ENCODE assay signal across 13 cellular contexts in the genomic region with DNA sequence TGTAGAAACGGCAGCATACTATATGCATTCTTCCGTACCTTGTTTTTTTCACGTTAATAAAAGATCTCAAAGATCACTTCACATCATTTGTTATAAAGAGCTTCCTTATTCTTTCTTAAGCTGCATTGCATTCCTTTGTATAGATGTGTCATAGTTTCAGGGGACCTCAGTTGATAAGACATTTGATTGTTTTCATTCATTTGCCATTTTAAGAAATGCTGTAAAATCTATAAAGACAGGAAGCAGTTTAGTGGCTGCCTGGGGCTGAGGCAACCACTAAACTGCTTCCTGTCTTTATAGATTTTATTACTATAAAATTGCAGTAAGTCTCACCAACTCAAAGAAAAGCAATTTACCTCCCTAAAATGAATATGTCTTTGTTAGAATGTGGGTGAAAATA. TPM values are rescaled to one million over a fixed set of nuclear protein-coding genes. Genes with fewer than 3 reads are reported as not detected.
DNase-seq lines count a peak whose midpoint lies in the region; ATAC-seq and TF ChIP-seq lines count a peak whose summit lies in the region.
"Had no signal": no experiment of that assay in that cellular context is flagged by ENCODE, and none has a peak within 500 bp of the region (broad histone marks: within the 10 kb centered on the region; RNA-seq: fewer than 3 reads in every experiment).

No MANE protein-coding gene starts in this region.

- H3K4me3 ChIP-seq in BE2C (ENCODE audit: low read depth, low read length) = no peak overlapping the region
- H3K4me3 ChIP-seq: BLaER1, spleen, vagina had no signal

- H3K27ac Mint-ChIP-seq in activated CD4-positive, alpha-beta memory T cell treated with anti-CD3 and anti-CD28 coated beads for 36 hours = peak overlapping the region; percentile 34

- H3K27me3 Mint-ChIP-seq in activated CD4-positive, alpha-beta memory T cell treated with anti-CD3 and anti-CD28 coated beads for 36 hours = no peaks in the 10 kb centered on the region

- intact Hi-C loops in activated CD4-positive, alpha-beta memory T cell treated with anti-CD3 and anti-CD28 coated beads for 36 hours (cut with micrococcal nuclease) = loop anchor here (5.0 kb wide), 2 partner anchors 38 to 78 kb away; no protein-coding TSS in a partner anchor
- intact Hi-C loops in left ventricle myocardium superior (cut with micrococcal nuclease) = no loop called here

- DNase-seq in COLO829 (ENCODE audit: low spot score) (peak; percentile 79), iris pigment epithelial cell (ENCODE audit: low read depth) (peak; percentile 16), mucosa of gallbladder (ENCODE audit: low spot score) (no peak), BE2C (no peak), ecto neural progenitor cell (ENCODE audit: low spot score) (no peak), left ventricle myocardium superior (no peak)
- no peak for DNase-seq in activated CD4-positive, alpha-beta memory T cell treated with anti-CD3 and anti-CD28 coated beads for 36 hours
- DNase-seq: NCI-H2081, spleen, T-helper 9 cell had no signal

- H3K36me3 Mint-ChIP-seq in activated CD4-positive, alpha-beta memory T cell treated with anti-CD3 and anti-CD28 coated beads for 36 hours = peaks cover 20% of the 10 kb centered on the region

- peak overlapping the region; percentile 53 for H3K27ac ChIP-seq in KOPT-K1 (ENCODE audit: low read depth, low read length, poor library complexity, severe bottlenecking)
- H3K27ac ChIP-seq: BLaER1, spleen, vagina had no signal

- H3K4me1 Mint-ChIP-seq in activated CD4-positive, alpha-beta memory T cell treated with anti-CD3 and anti-CD28 coated beads for 36 hours (ENCODE audit: low read depth) = peaks cover 56% of the 10 kb centered on the region

- CTCF ChIA-PET in activated CD4-positive, alpha-beta memory T cell treated with anti-CD3 and anti-CD28 coated beads for 36 hours (lab: Charles Lee) = no interaction called here

- H3K9me3 Mint-ChIP-seq in activated CD4-positive, alpha-beta memory T cell treated with anti-CD3 and anti-CD28 coated beads for 36 hours = no peaks in the 10 kb centered on the region

- H3K4me3 Mint-ChIP-seq in activated CD4-positive, alpha-beta memory T cell treated with anti-CD3 and anti-CD28 coated beads for 36 hours = no peak overlapping the region

- H3K36me3 ChIP-seq in KOPT-K1 (ENCODE audit: insufficient read depth, low read length) = peaks cover 61% of the 10 kb centered on the region
- no peaks in the 10 kb centered on the region; the same call in none of the 2 replicates for H3K36me3 ChIP-seq in BE2C
- H3K36me3 ChIP-seq: vagina had no signal

- H3K9me3 ChIP-seq in KOPT-K1 (ENCODE audit: insufficient read depth, low read length, poor library complexity, severe bottlenecking) (no peaks in the 10 kb centered on the region), BE2C (no peaks in the 10 kb centered on the region)
- H3K9me3 ChIP-seq: BLaER1, spleen, vagina had no signal

- H3K27me3 ChIP-seq in BE2C = no peaks in the 10 kb centered on the region
- H3K27me3 ChIP-seq: BLaER1, spleen, vagina had no signal

- POLR2A ChIA-PET in activated CD4-positive, alpha-beta memory T cell treated with anti-CD3 and anti-CD28 coated beads for 36 hours (lab: Charles Lee) = no interaction called here

- no peak for ATAC-seq in left ventricle myocardium superior

- TF ChIP-seq CTCF in BE2C (IDR thresholded peaks at IDR 0.05; ENCODE audit: low read depth, low read length) = no peak

- no peaks in the 10 kb centered on the region for H3K4me1 ChIP-seq in BE2C
- H3K4me1 ChIP-seq: vagina had no signal

RNA-seq across cellular contexts. Expression of gene ZDHHC20, which starts 59.4 kb away (rescaled TPM):
- total RNA-seq in activated CD4-positive, alpha-beta memory T cell treated with anti-CD3 and anti-CD28 coated beads for 36 hours = 10 to 100 TPM; 53.5 to 60.6 TPM
- total RNA-seq in mucosa of gallbladder (76.2 TPM), left ventricle myocardium superior (16.2 TPM)
- 5.9 TPM for polyA plus RNA-seq in BE2C (2012; ENCODE audit: insufficient read depth, insufficient read length, low read depth)

Comparison
In these comparisons a context has a peak if more than half of its experiments do, and no peak if none do; other contexts are left out.
1. DNase-seq: peak in COLO829 (single experiment) and iris pigment epithelial cell (single experiment); none in activated CD4-positive, alpha-beta memory T cell treated with anti-CD3 and anti-CD28 coated beads for 36 hours (single experiment), mucosa of gallbladder (single experiment), BE2C (single experiment), ecto neural progenitor cell (single experiment) and left ventricle myocardium superior (single experiment).